19 cellular contexts compared by ENCODE assay signal in genomic region chr13:44347905-44348304, GRCh38. TPM values are rescaled to one million over a fixed set of nuclear protein-coding genes. Genes with fewer than 3 reads are reported as not detected.
DNase-seq lines count a peak whose midpoint lies in the region; TF ChIP-seq lines count a peak whose summit lies in the region.
"Had no signal": no experiment of that assay in that cellular context is flagged by ENCODE, and none has a peak within 500 bp of the region (broad histone marks: within the 10 kb centered on the region; RNA-seq: fewer than 3 reads in every experiment).

No MANE protein-coding gene starts in this region.

- H3K27ac Mint-ChIP-seq in HFFc6, result no peak overlapping the region
- H3K27ac Mint-ChIP-seq: CD4-positive, alpha-beta T cell; IgD-negative memory B cell had no signal

- H3K4me3 ChIP-seq in BJ (ENCODE audit: low read depth, low read length) (no peak overlapping the region), SK-N-SH (ENCODE audit: low read depth in 2 of 2, low read length in 1 of 2) (no peak overlapping the region), osteoblast (ENCODE audit: insufficient read depth, low read length) (no peak overlapping the region)
- H3K4me3 ChIP-seq: A549, Peyer's patch had no signal

- no peak overlapping the region for H2AFZ ChIP-seq in SK-N-SH (ENCODE audit: low read depth)
- no peak overlapping the region for H2AFZ ChIP-seq in osteoblast (ENCODE audit: low read length)

- peaks cover 11% of the 10 kb centered on the region for H3K4me1 Mint-ChIP-seq in HFFc6 (ENCODE audit: low read depth)
- H3K4me1 Mint-ChIP-seq: IgD-negative memory B cell had no signal

- TF ChIP-seq EP300 in SK-N-SH (IDR thresholded peaks at IDR 0.05; ENCODE audit: borderline replicate concordance in 1 of 2, low read depth in 1 of 2, low read length in 1 of 2), result peak in 1 of 2 experiments; percentile 35; a peak in 2 of 4 replicates

- no peaks in the 10 kb centered on the region for H3K27me3 ChIP-seq in BJ (ENCODE audit: control insufficient read depth, insufficient read depth, low read length)
- no peaks in the 10 kb centered on the region for H3K27me3 ChIP-seq in SK-N-SH (ENCODE audit: insufficient read depth)
- no peaks in the 10 kb centered on the region for H3K27me3 ChIP-seq in osteoblast (ENCODE audit: insufficient read depth, low read length)
- H3K27me3 ChIP-seq: Peyer's patch had no signal

- H3K4me1 ChIP-seq in SK-N-SH (ENCODE audit: control insufficient read depth in 1 of 2, insufficient read depth in 2 of 2, low read depth in 1 of 2, low read length in 1 of 2), result peaks cover 0 to 18% of the 10 kb centered on the region in 2 experiments; a peak in 2 of 4 replicates
- no peaks in the 10 kb centered on the region for H3K4me1 ChIP-seq in osteoblast (ENCODE audit: insufficient read depth, low read length)
- H3K4me1 ChIP-seq: A549, Peyer's patch had no signal

- POLR2A ChIA-PET in BJ (lab: Charles Lee), result interaction anchor here (0.6 kb wide), 1 partner anchor 209 kb away, joined by 7 read pairs; no protein-coding TSS in a partner anchor
- POLR2A ChIA-PET in SK-N-SH (lab: Yijun Ruan, JAX), result no interaction called here

- no peak overlapping the region for H3K9ac ChIP-seq in SK-N-SH

- H3K9me3 ChIP-seq in SK-N-SH, result no peaks in the 10 kb centered on the region
- H3K9me3 ChIP-seq in osteoblast (ENCODE audit: low read depth, low read length), result no peaks in the 10 kb centered on the region
- H3K9me3 ChIP-seq: A549, Peyer's patch had no signal

- peaks cover 16% of the 10 kb centered on the region for H3K27me3 Mint-ChIP-seq in HFFc6 (ENCODE audit: insufficient read depth)
- H3K27me3 Mint-ChIP-seq: CD4-positive, alpha-beta T cell had no signal

- no peak for TF ChIP-seq CTCF in BJ (IDR thresholded peaks at IDR 0.05; ENCODE audit: insufficient read depth, low read depth, low read length)
- no peak for TF ChIP-seq CTCF in SK-N-SH (IDR thresholded peaks at IDR 0.05)
- TF ChIP-seq CTCF in osteoblast (IDR thresholded peaks at IDR 0.05; ENCODE audit: extremely low read depth, low read depth, low read length), result no peak
- no peak for TF ChIP-seq CTCF in HFFc6 (IDR thresholded peaks at IDR 0.05)

- H3K27ac ChIP-seq in SK-N-SH (ENCODE audit: low read depth in 2 of 2, low read length in 1 of 2) (peak overlapping the region; percentile 48 to 55; a peak in 3 of 4 replicates), osteoblast (ENCODE audit: low read depth, low read length) (no peak overlapping the region)
- H3K27ac ChIP-seq: A549, Peyer's patch had no signal

- no peaks in the 10 kb centered on the region for H3K79me2 ChIP-seq in SK-N-SH (ENCODE audit: insufficient read depth)
- H3K79me2 ChIP-seq in osteoblast (ENCODE audit: insufficient read depth, low read length), result no peaks in the 10 kb centered on the region

- H3K4me3 Mint-ChIP-seq in HFFc6, result no peak overlapping the region
- H3K4me3 Mint-ChIP-seq: CD4-positive, alpha-beta T cell; IgD-negative memory B cell had no signal

- TF ChIP-seq RAD21 in SK-N-SH (IDR thresholded peaks at IDR 0.05; ENCODE audit: low read length), result no peak

- CTCF ChIA-PET in BJ (lab: Yijun Ruan, JAX), result no interaction called here
- CTCF ChIA-PET in SK-N-SH (lab: Yijun Ruan, JAX), result no interaction called here

- H3F3A ChIP-seq in SK-N-SH (replicated peaks; ENCODE audit: insufficient read depth), result no peaks in the 10 kb centered on the region

- H3K36me3 ChIP-seq in BJ (ENCODE audit: control insufficient read depth, insufficient read depth, low read length), result no peaks in the 10 kb centered on the region
- H3K36me3 ChIP-seq in SK-N-SH (replicated peaks in 1 of 2; ENCODE audit: control insufficient read depth in 1 of 2, insufficient read depth in 2 of 2, low read length in 1 of 2), result no peaks in the 10 kb centered on the region
- no peaks in the 10 kb centered on the region for H3K36me3 ChIP-seq in osteoblast (ENCODE audit: insufficient read depth, low read length)
- H3K36me3 ChIP-seq: Peyer's patch had no signal

- WGBS in SK-N-SH (ENCODE audit: low lambda C conversion rate), result 9% methylated on average over 2 of the region's 2 CpGs

- DNase-seq in BJ (ENCODE audit: low read depth), result peak; percentile 27
- DNase-seq in SK-N-SH, result peak; percentile 39
- peak; percentile 61 for DNase-seq in fibroblast of peridontal ligament (ENCODE audit: extremely low read depth)
- DNase-seq in osteoblast (ENCODE audit: insufficient read length, low spot score, missing footprints), result peak; percentile 17
- no peak for DNase-seq in NCI-H187 (lab: John Stamatoyannopoulos, UW)
- no peak for DNase-seq in HFFc6
- no peak for DNase-seq in NCI-H2196 treated with DMSO at 0.1 percent for 48 hours (lab: John Stamatoyannopoulos, UW; ENCODE audit: unreplicated experiment)
- DNase-seq in NCI-H146 (lab: John Stamatoyannopoulos, UW), result no peak
- DNase-seq: CD4-positive, alpha-beta T cell; DMS79; GDM1; H7; NCI-H1417; NCI-H2029 treated with DMSO at 0.1 percent for 48 hours; NCI-H524; Peyer's patch; SHP77 had no signal

- H3K36me3 Mint-ChIP-seq in HFFc6 (ENCODE audit: low read depth), result no peaks in the 10 kb centered on the region
- H3K36me3 Mint-ChIP-seq: IgD-negative memory B cell had no signal

- H3K4me2 ChIP-seq in SK-N-SH, result peak overlapping the region; percentile 25; the same call in 1 of the 2 replicates
- H3K4me2 ChIP-seq in osteoblast (ENCODE audit: insufficient read depth, low read length), result no peak overlapping the region
- H3K4me2 ChIP-seq: A549 had no signal

- H4K20me1 ChIP-seq in SK-N-SH (ENCODE audit: insufficient read depth) (no peaks in the 10 kb centered on the region), osteoblast (ENCODE audit: insufficient read depth, low read length) (no peaks in the 10 kb centered on the region)

- H3K9me2 ChIP-seq in SK-N-SH, result no peaks in the 10 kb centered on the region

- H3K9me3 Mint-ChIP-seq in HFFc6, result no peaks in the 10 kb centered on the region
- H3K9me3 Mint-ChIP-seq: CD4-positive, alpha-beta T cell had no signal

TF ChIP-seq in SK-N-SH, 30 proteins besides CTCF, POLR2A, EP300 and RAD21 (continues in another document):
- TF ChIP-seq JUND (IDR thresholded peaks at IDR 0.05) (0 out of 2 replicates have a peak, but pooled peaks have one; percentile 6), ELF1 (IDR thresholded peaks at IDR 0.05) (no peak), USF2 (IDR thresholded peaks at IDR 0.05; ENCODE audit: borderline replicate concordance, low read depth, low read length) (no peak), RCOR1 (IDR thresholded peaks at IDR 0.05; ENCODE audit: low read length) (peak; percentile 46; the same call in 1 of the 2 replicates), IRF3 (IDR thresholded peaks at IDR 0.05; ENCODE audit: low read depth, low read length) (no peak), ZBTB33 (IDR thresholded peaks at IDR 0.05; ENCODE audit: borderline replicate concordance, low read depth) (no peak), RXRA (IDR thresholded peaks at IDR 0.05; ENCODE audit: borderline replicate concordance, low read depth) (peak; percentile 32; the same call in 1 of the 2 replicates), PBX3 (IDR thresholded peaks at IDR 0.05) (peak; percentile 64)

RNA-seq across cellular contexts. Expression of gene SERP2, which starts 25.7 kb away (rescaled TPM):
- polyA plus RNA-seq in BJ (2011; rRNA removed) (5.4 and 6.4 TPM in 2 replicates), SK-N-SH (2012; rRNA removed) (4.9 and 6.2 TPM in 2 replicates)
- polyA minus RNA-seq in BJ (2011; rRNA and poly(A)+ RNA removed), result 0.41 and 2.4 TPM in 2 replicates
- 5.9 and 6.0 TPM in 2 replicates for polyA plus RNA-seq in SK-N-SH (2012; cell fraction: cytosol; rRNA removed)
- 10.6 and 14.3 TPM in 2 replicates for polyA plus RNA-seq in SK-N-SH (2012; cell fraction: nucleus; rRNA removed)
- total RNA-seq in osteoblast, result 5.8 and 6.5 TPM in 2 replicates
- total RNA-seq in HFFc6 (2021; fragmentation: NEBNext Ultra II Directional; extraction: Animal tissue kit (Norgen Biotek cat#: 25700)), result 1 to 10 TPM; 1.4 to 2.5 (median 2.1) TPM
- total RNA-seq: CD4-positive, alpha-beta T cell had no signal
- polyA plus RNA-seq: A549, IgD-negative memory B cell had no signal

Comparison
In these comparisons a context has a peak if more than half of its experiments do, and no peak if none do; other contexts are left out.
1. DNase-seq: peak in BJ (single experiment), SK-N-SH (single experiment), fibroblast of peridontal ligament (single experiment) and osteoblast (single experiment); none in NCI-H187 (0 of 2), HFFc6 (single experiment), NCI-H2196 treated with DMSO at 0.1 percent for 48 hours (single experiment) and NCI-H146 (single experiment).